ENCODE assay signal across 11 cellular contexts in genomic region chr14:47539065-47539464, GRCh38.
A peak's percentile ranks its signal among the peaks of the same experiment; 100 is the strongest.
DNase-seq lines count a peak whose midpoint lies in the region; ATAC-seq, FAIRE-seq and TF ChIP-seq lines count a peak whose summit lies in the region.
"Had no signal": no experiment of that assay in that cellular context is flagged by ENCODE, and none has a peak within 500 bp of the region (broad histone marks: within the 10 kb centered on the region; RNA-seq: fewer than 3 reads in every experiment).

No MANE protein-coding gene starts in this region.

- peak overlapping the region in 1 of 2 experiments; percentile 41 for H3K4ac ChIP-seq in mesenchymal stem cell (ENCODE audit: low read depth in 1 of 2, low read length in 2 of 2)

- H3K9me3 ChIP-seq in DOHH2 (ENCODE audit: control insufficient read depth, insufficient read depth, low read length) (no peaks in the 10 kb centered on the region), astrocyte (ENCODE audit: insufficient read depth, low read depth, low read length) (no peaks in the 10 kb centered on the region), mesenchymal stem cell (ENCODE audit: control insufficient read depth, low read length) (no peaks in the 10 kb centered on the region)
- H3K9me3 ChIP-seq: pancreas, thoracic aorta had no signal

- no peak overlapping the region for H2BK120ac ChIP-seq in mesenchymal stem cell (ENCODE audit: low read depth, low read length)

- WGBS in mesenchymal stem cell: 58% methylated on average over 3 of the region's 3 CpGs

- H3K23ac ChIP-seq in mesenchymal stem cell (ENCODE audit: low read length in 2 of 2): no peak overlapping the region

- H3K27me3 Mint-ChIP-seq in astrocyte (ENCODE audit: low read depth, unreplicated experiment): no peaks in the 10 kb centered on the region
- no peaks in the 10 kb centered on the region for H3K27me3 Mint-ChIP-seq in activated CD4-positive, alpha-beta memory T cell treated with anti-CD3 and anti-CD28 coated beads for 36 hours

- H2AFZ ChIP-seq in astrocyte (ENCODE audit: low read depth, low read length): no peak overlapping the region
- peak overlapping the region; percentile 81 for H2AFZ ChIP-seq in mesenchymal stem cell (ENCODE audit: low read depth, low read length)

- H3K4me3 ChIP-seq in DOHH2 (ENCODE audit: low read length) (no peak overlapping the region), astrocyte (ENCODE audit: insufficient read depth, low read depth, low read length) (no peak overlapping the region), mesenchymal stem cell (ENCODE audit: insufficient read depth in 1 of 2, low read depth in 1 of 2, low read length in 2 of 2) (no peak overlapping the region)
- H3K4me3 ChIP-seq: pancreas, thoracic aorta had no signal

- ATAC-seq in stimulated activated naive CD8-positive, alpha-beta T cell treated with anti-CD3 and anti-CD28 coated beads, Interleukin-15, Interleukin-2, amounts not matched to agents 100 U/mL and 50 U/mL, for 24 hours: no peak
- no peak for ATAC-seq in GM19452 (IDR thresholded peaks at IDR 0.05; ENCODE audit: unreplicated experiment)

- H3K14ac ChIP-seq in mesenchymal stem cell (ENCODE audit: low read length in 2 of 2): peak overlapping the region in 1 of 2 experiments; percentile 48

- no peaks in the 10 kb centered on the region for H3K9me3 Mint-ChIP-seq in astrocyte (ENCODE audit: unreplicated experiment)
- H3K9me3 Mint-ChIP-seq in activated CD4-positive, alpha-beta memory T cell treated with anti-CD3 and anti-CD28 coated beads for 36 hours: peaks cover 8% of the 10 kb centered on the region

- H3K27ac ChIP-seq in DOHH2 (ENCODE audit: low read depth, low read length) (no peak overlapping the region), astrocyte (ENCODE audit: low read depth, low read length) (no peak overlapping the region), mesenchymal stem cell (ENCODE audit: low read length, poor library complexity, severe bottlenecking) (no peak overlapping the region)
- H3K27ac ChIP-seq: pancreas, thoracic aorta had no signal

- no peak overlapping the region for H4K91ac ChIP-seq in mesenchymal stem cell (ENCODE audit: low read length)

- H3K18ac ChIP-seq in mesenchymal stem cell (ENCODE audit: low read depth in 1 of 2, low read length in 2 of 2): peak overlapping the region; percentile 9 to 59

- POLR2A ChIA-PET in activated CD4-positive, alpha-beta memory T cell treated with anti-CD3 and anti-CD28 coated beads for 36 hours (lab: Charles Lee): no interaction called here

- no peak overlapping the region for H3K4me2 ChIP-seq in DOHH2 (ENCODE audit: low read length)
- no peak overlapping the region for H3K4me2 ChIP-seq in astrocyte (ENCODE audit: low read length)
- peak overlapping the region; percentile 10 for H3K4me2 ChIP-seq in mesenchymal stem cell (ENCODE audit: low read length, poor library complexity, severe bottlenecking)

- H4K20me1 ChIP-seq in DOHH2 (ENCODE audit: control insufficient read depth, insufficient read depth, low read depth, low read length) (no peaks in the 10 kb centered on the region), astrocyte (ENCODE audit: insufficient read depth, low read length) (no peaks in the 10 kb centered on the region)

- no peaks in the 10 kb centered on the region for H3K79me1 ChIP-seq in mesenchymal stem cell (replicated peaks; ENCODE audit: low read length, poor library complexity, severe bottlenecking)

- no peak overlapping the region for H3K27ac Mint-ChIP-seq in astrocyte (ENCODE audit: unreplicated experiment)
- no peak overlapping the region for H3K27ac Mint-ChIP-seq in activated CD4-positive, alpha-beta memory T cell treated with anti-CD3 and anti-CD28 coated beads for 36 hours

- H2BK12ac ChIP-seq in mesenchymal stem cell (ENCODE audit: low read length in 2 of 2): no peak overlapping the region

- DNase-seq in astrocyte (ENCODE audit: low read depth): no peak
- DNase-seq in mesenchymal stem cell: peak; percentile 59
- no peak for DNase-seq in stimulated activated naive CD8-positive, alpha-beta T cell treated with anti-CD3 and anti-CD28 coated beads, Interleukin-15, Interleukin-2, amounts not matched to agents 100 U/mL and 50 U/mL, for 24 hours
- DNase-seq in DMS79 (lab: John Stamatoyannopoulos, UW): no peak
- no peak for DNase-seq in activated CD4-positive, alpha-beta memory T cell treated with anti-CD3 and anti-CD28 coated beads for 36 hours
- DNase-seq: activated CD4-positive, CD25-positive, alpha-beta regulatory T cell treated with anti-CD3 and anti-CD28 coated beads, Interleukin-2, amount 50 U/mL, for 72 hours; pancreas had no signal

- no peaks in the 10 kb centered on the region for H3F3A ChIP-seq in DOHH2 (ENCODE audit: control insufficient read depth, insufficient read depth)

- no peak overlapping the region for H3K9ac ChIP-seq in astrocyte (ENCODE audit: low read length)
- no peak overlapping the region for H3K9ac ChIP-seq in mesenchymal stem cell (ENCODE audit: low read length)

- no peak overlapping the region for H4K8ac ChIP-seq in mesenchymal stem cell (ENCODE audit: low read length)

- H2AK5ac ChIP-seq in mesenchymal stem cell (ENCODE audit: low read length, severe bottlenecking): no peak overlapping the region

- FAIRE-seq in astrocyte (lab: Jason Lieb, UNC): no peak
- FAIRE-seq: pancreas had no signal

- no peaks in the 10 kb centered on the region for H3K27me3 ChIP-seq in DOHH2 (ENCODE audit: control insufficient read depth, low read length)
- H3K27me3 ChIP-seq in astrocyte (ENCODE audit: insufficient read depth, low read length): no peaks in the 10 kb centered on the region
- H3K27me3 ChIP-seq in mesenchymal stem cell (ENCODE audit: control insufficient read depth in 1 of 2, insufficient read depth in 1 of 2, low read length in 2 of 2): no peaks in the 10 kb centered on the region
- H3K27me3 ChIP-seq: pancreas had no signal

- CTCF ChIA-PET in activated CD4-positive, alpha-beta memory T cell treated with anti-CD3 and anti-CD28 coated beads for 36 hours (lab: Charles Lee): no interaction called here

- no peaks in the 10 kb centered on the region for H3K79me2 ChIP-seq in DOHH2 (ENCODE audit: control insufficient read depth, low read length)
- H3K79me2 ChIP-seq in astrocyte (ENCODE audit: insufficient read depth, low read length): no peaks in the 10 kb centered on the region

- no peaks in the 10 kb centered on the region for H3K9me2 ChIP-seq in DOHH2 (replicated peaks; ENCODE audit: control insufficient read depth, low read length)

- H3K4me1 Mint-ChIP-seq in astrocyte (ENCODE audit: low read depth, unreplicated experiment): peaks cover 3% of the 10 kb centered on the region
- H3K4me1 Mint-ChIP-seq in activated CD4-positive, alpha-beta memory T cell treated with anti-CD3 and anti-CD28 coated beads for 36 hours (ENCODE audit: low read depth): no peaks in the 10 kb centered on the region

- H3K36me3 Mint-ChIP-seq in astrocyte (ENCODE audit: low read depth, unreplicated experiment): no peaks in the 10 kb centered on the region
- no peaks in the 10 kb centered on the region for H3K36me3 Mint-ChIP-seq in activated CD4-positive, alpha-beta memory T cell treated with anti-CD3 and anti-CD28 coated beads for 36 hours

- H3K4me3 Mint-ChIP-seq in astrocyte (ENCODE audit: unreplicated experiment): no peak overlapping the region
- no peak overlapping the region for H3K4me3 Mint-ChIP-seq in activated CD4-positive, alpha-beta memory T cell treated with anti-CD3 and anti-CD28 coated beads for 36 hours

- H3K36me3 ChIP-seq in DOHH2 (ENCODE audit: control insufficient read depth, low read length) (no peaks in the 10 kb centered on the region), astrocyte (ENCODE audit: insufficient read depth, low read length) (no peaks in the 10 kb centered on the region), mesenchymal stem cell (ENCODE audit: control insufficient read depth in 1 of 2, insufficient read depth in 2 of 2, low read depth in 1 of 2, low read length in 2 of 2) (no peaks in the 10 kb centered on the region)
- H3K36me3 ChIP-seq: pancreas, thoracic aorta had no signal

- intact Hi-C loops in activated CD4-positive, alpha-beta memory T cell treated with anti-CD3 and anti-CD28 coated beads for 36 hours (cut with micrococcal nuclease): no loop called here

- peak; percentile 55 for TF ChIP-seq CTCF in DOHH2 (IDR thresholded peaks at IDR 0.05; ENCODE audit: low read depth, low read length, poor library complexity, severe bottlenecking)
- TF ChIP-seq CTCF in LNCAP (IDR thresholded peaks at IDR 0.05): peak; percentile 58
- peak; percentile 32 for TF ChIP-seq CTCF in astrocyte (IDR thresholded peaks at IDR 0.05; ENCODE audit: insufficient read depth, low read depth, low read length)

- H2BK15ac ChIP-seq in mesenchymal stem cell (ENCODE audit: low read depth, poor library complexity, severe bottlenecking): no peak overlapping the region

- H3K4me1 ChIP-seq in DOHH2 (ENCODE audit: control insufficient read depth, low read length) (no peaks in the 10 kb centered on the region), astrocyte (ENCODE audit: insufficient read depth, low read length) (no peaks in the 10 kb centered on the region), mesenchymal stem cell (ENCODE audit: control insufficient read depth, insufficient read depth, low read depth, low read length) (peaks cover 3% of the 10 kb centered on the region)
- H3K4me1 ChIP-seq: pancreas had no signal

- H2BK5ac ChIP-seq in mesenchymal stem cell (ENCODE audit: low read depth, low read length, poor library complexity, severe bottlenecking): no peak overlapping the region
